ENCODE assay signal across 8 cellular contexts in the genomic region with DNA sequence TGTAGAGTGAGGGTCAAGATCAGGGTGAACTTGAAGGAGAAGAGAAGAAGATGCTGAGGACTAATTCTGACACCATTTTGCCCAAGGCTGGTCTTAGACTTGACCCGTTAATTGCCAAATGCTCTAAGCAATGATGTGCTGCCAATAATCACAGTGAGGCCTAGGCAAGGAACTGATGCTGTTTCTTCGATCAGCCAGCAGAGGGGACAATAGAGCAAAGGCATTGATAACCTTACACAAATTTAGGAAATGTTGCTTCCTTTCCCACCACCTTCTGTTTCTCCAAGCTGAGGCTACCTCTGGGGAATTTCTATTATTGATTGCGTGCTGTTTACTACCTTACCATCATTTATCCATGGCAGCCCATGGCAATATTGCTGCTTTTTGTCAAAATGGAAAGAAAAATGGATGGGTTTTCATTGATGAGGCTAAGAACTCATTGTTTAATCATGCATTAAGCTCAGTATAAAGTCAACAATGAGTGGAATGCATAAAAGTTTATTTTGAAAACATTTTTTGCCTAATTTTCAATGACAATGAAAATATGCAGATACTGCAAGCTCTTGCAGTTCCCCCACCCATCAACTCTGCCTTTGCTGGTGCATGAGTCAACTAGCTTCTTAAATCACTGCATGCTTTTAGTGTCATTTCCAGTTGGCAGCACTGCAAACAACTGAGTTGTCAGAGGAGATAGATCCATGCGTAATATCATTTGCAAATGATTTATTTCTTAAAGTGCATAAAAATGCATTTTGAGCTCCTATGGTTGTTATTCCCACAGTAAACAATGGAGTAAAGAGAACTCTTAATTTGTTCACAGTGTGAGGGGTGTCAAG.
A peak's percentile ranks its signal among the peaks of the same experiment; 100 is the strongest.
DNase-seq lines count a peak whose midpoint lies in the region; ATAC-seq and TF ChIP-seq lines count a peak whose summit lies in the region.

No MANE protein-coding gene starts in this region.

- H3K9me3 ChIP-seq in lower lobe of right lung: no peaks in the 10 kb centered on the region

- intact Hi-C loops in lower lobe of right lung (cut with DNase I): no loop called here

- H3K27ac ChIP-seq in lower lobe of right lung: no peak overlapping the region

- ATAC-seq in GM19324 (IDR thresholded peaks at IDR 0.05; ENCODE audit: low FRiP score, unreplicated experiment) (peak; percentile 79), HG03135 (IDR thresholded peaks at IDR 0.05; ENCODE audit: unreplicated experiment) (peak; percentile 80), lower lobe of right lung (peak; percentile 32 to 55)

- no peaks in the 10 kb centered on the region for H3K27me3 ChIP-seq in lower lobe of right lung (ENCODE audit: low read depth)

- H3K4me3 ChIP-seq in astrocyte of the spinal cord (ENCODE audit: low read depth, low read length) (no peak overlapping the region), lower lobe of right lung (no peak overlapping the region)

- H3K4me1 ChIP-seq in lower lobe of right lung: no peaks in the 10 kb centered on the region

- DNase-seq in NCI-H1092 treated with DMSO at 0.1 percent for 48 hours (lab: John Stamatoyannopoulos, UW): peak; percentile 37
- DNase-seq in NCI-H1092 (lab: John Stamatoyannopoulos, UW): no peak
- peak; percentile 32 to 69 for DNase-seq in NCI-H446 (lab: John Stamatoyannopoulos, UW)
- DNase-seq in astrocyte of the spinal cord (ENCODE audit: low read depth, low spot score): peak; percentile 29
- no peak for DNase-seq in lower lobe of right lung
- no peak for DNase-seq in GOT3 (lab: John Stamatoyannopoulos, UW)

- in situ Hi-C loops in astrocyte of the spinal cord (cut with HindIII; ENCODE audit: low sequenced_read_pairs): no loop called here

- H3K36me3 ChIP-seq in lower lobe of right lung: no peaks in the 10 kb centered on the region

- TF ChIP-seq CTCF in astrocyte of the spinal cord (IDR thresholded peaks at IDR 0.05; ENCODE audit: low read depth, low read length) (peak; percentile 93), lower lobe of right lung (IDR thresholded peaks at IDR 0.05) (peak; percentile 57)

Comparison
In these comparisons a context has a peak if more than half of its experiments do, and no peak if none do; other contexts are left out.
1. DNase-seq: peak in NCI-H1092 treated with DMSO at 0.1 percent for 48 hours (single experiment), NCI-H446 (2 of 2) and astrocyte of the spinal cord (single experiment); none in NCI-H1092 (single experiment), lower lobe of right lung (single experiment) and GOT3 (single experiment).
2. Peak in every context shown above with its lines, with median percentiles within 50 percentile points of each other: ATAC-seq.